Comparison of ENCODE assay signal across 8 cellular contexts in genomic region chr18:10525563-10526210, GRCh38. TPM values are rescaled to one million over a fixed set of nuclear protein-coding genes. Genes with fewer than 3 reads are reported as not detected.
A peak's percentile ranks its signal among the peaks of the same experiment; 100 is the strongest.
DNase-seq lines count a peak whose midpoint lies in the region; ATAC-seq and TF ChIP-seq lines count a peak whose summit lies in the region.

Gene NAPG (plus strand): TSS chr18:10526027. CDS start chr18:10526103, 76 bp downstream.

- H3K27me3 ChIP-seq in DOHH2 (ENCODE audit: control insufficient read depth, low read length) (peaks cover 3% of the 10 kb centered on the region; the same call in 1 of the 2 replicates), GM23248 (replicated peaks; ENCODE audit: insufficient read depth) (no peaks in the 10 kb centered on the region)

- POLR2A ChIA-PET in RWPE1 (lab: Yijun Ruan, JAX; ENCODE audit: low non-redundant PET): interaction anchor here (0.8 kb wide), 1 partner anchor 597 kb away, joined by 4 read pairs; no protein-coding TSS in a partner anchor
- POLR2A ChIA-PET in naive thymus-derived CD8-positive, alpha-beta T cell (lab: Charles Lee): interaction anchor here (0.9 to 1.3 kb wide), 2 partner anchors 10 to 612 kb away, joined by 3 to 9 read pairs; partner anchors contain the start of gene VAPA

- CTCF ChIA-PET in RWPE1 (lab: Yijun Ruan, JAX): interaction anchor here (0.6 kb wide), 2 partner anchors 10 to 547 kb away, joined by 4 read pairs; no protein-coding TSS in a partner anchor

- peak within 1 kb of the TSS; percentile 88 for H3K4me2 ChIP-seq in DOHH2 (ENCODE audit: low read length)
- H3K4me2 ChIP-seq in GM23248 (ENCODE audit: unreplicated experiment): peak within 1 kb of the TSS; percentile 91

- peak within 1 kb of the TSS; percentile 86 for H3K27ac Mint-ChIP-seq in activated T-helper 17 cell treated with anti-CD3 and anti-CD28 coated beads, Interleukin-2, amount 50 U/mL, for 72 hours
- peak within 1 kb of the TSS; percentile 94 to 98 (median 98) for H3K27ac Mint-ChIP-seq in naive thymus-derived CD8-positive, alpha-beta T cell

- DNase-seq in GM23248 (peak; percentile 96), Kasumi-1 (lab: John Stamatoyannopoulos, UW) (peak; percentile 82 to 89), RWPE1 (ENCODE audit: low spot score) (peak; percentile 96), fibroblast of mammary gland (ENCODE audit: low read depth) (peak; percentile 92)
- DNase-seq in naive thymus-derived CD8-positive, alpha-beta T cell: peak; percentile 87 to 94 (median 90)
- peak; percentile 85 to 93 (median 89) for DNase-seq in stimulated activated naive CD4-positive, alpha-beta T cell (lab: John Stamatoyannopoulos, UW)

- H3K4me1 ChIP-seq in DOHH2 (ENCODE audit: control insufficient read depth, low read length): peaks cover 32% of the 10 kb centered on the region
- peaks cover 23% of the 10 kb centered on the region for H3K4me1 ChIP-seq in GM23248 (ENCODE audit: insufficient read depth)

- peak within 1 kb of the TSS; percentile 83 for H3K4me3 Mint-ChIP-seq in activated T-helper 17 cell treated with anti-CD3 and anti-CD28 coated beads, Interleukin-2, amount 50 U/mL, for 72 hours
- H3K4me3 Mint-ChIP-seq in naive thymus-derived CD8-positive, alpha-beta T cell: peak within 1 kb of the TSS; percentile 94 to 99 (median 97)

- in situ Hi-C loops in GM23248 (cut with MboI): no loop called here

- H3K4me1 Mint-ChIP-seq in activated T-helper 17 cell treated with anti-CD3 and anti-CD28 coated beads, Interleukin-2, amount 50 U/mL, for 72 hours: peaks cover 37% of the 10 kb centered on the region
- H3K4me1 Mint-ChIP-seq in naive thymus-derived CD8-positive, alpha-beta T cell: peaks cover 29 to 58% (median 49%) of the 10 kb centered on the region in 4 donors

- peak; percentile 85 for ATAC-seq in activated T-helper 17 cell treated with anti-CD3 and anti-CD28 coated beads, Interleukin-2, amount 50 U/mL, for 72 hours (replicated peaks)
- ATAC-seq in naive thymus-derived CD8-positive, alpha-beta T cell: peak; percentile 90 to 91

- H3K27ac ChIP-seq in DOHH2 (ENCODE audit: low read depth, low read length): peak within 1 kb of the TSS; percentile 64
- peak within 1 kb of the TSS; percentile 76 for H3K27ac ChIP-seq in GM23248
- H3K27ac ChIP-seq in RWPE1: peak within 1 kb of the TSS; percentile 86

- H3K4me3 ChIP-seq in DOHH2 (ENCODE audit: low read length): peak within 1 kb of the TSS; percentile 100
- H3K4me3 ChIP-seq in GM23248: peak within 1 kb of the TSS; percentile 87
- peak within 1 kb of the TSS; percentile 95 for H3K4me3 ChIP-seq in fibroblast of mammary gland (ENCODE audit: control insufficient read depth, low read depth, low read length)

- 0 out of 2 replicates have a peak, but pooled peaks cover 2% of the 10 kb centered on the region for H3F3A ChIP-seq in DOHH2 (ENCODE audit: control insufficient read depth, insufficient read depth)
- H3F3A ChIP-seq in GM23248 (ENCODE audit: insufficient read depth): peaks cover 14% of the 10 kb centered on the region

- H3K27me3 Mint-ChIP-seq in activated T-helper 17 cell treated with anti-CD3 and anti-CD28 coated beads, Interleukin-2, amount 50 U/mL, for 72 hours: no peaks in the 10 kb centered on the region
- no peaks in the 10 kb centered on the region for H3K27me3 Mint-ChIP-seq in naive thymus-derived CD8-positive, alpha-beta T cell

- no peaks in the 10 kb centered on the region for H3K9me3 Mint-ChIP-seq in activated T-helper 17 cell treated with anti-CD3 and anti-CD28 coated beads, Interleukin-2, amount 50 U/mL, for 72 hours
- H3K9me3 Mint-ChIP-seq in naive thymus-derived CD8-positive, alpha-beta T cell: no peaks in the 10 kb centered on the region

- H3K79me2 ChIP-seq in DOHH2 (ENCODE audit: control insufficient read depth, low read length): peaks cover 48% of the 10 kb centered on the region
- peaks cover 45% of the 10 kb centered on the region for H3K79me2 ChIP-seq in GM23248 (ENCODE audit: insufficient read depth)

- WGBS in GM23248 (ENCODE audit: low coverage in 1 of 2, low lambda C conversion rate in 2 of 2, missing lambda C conversion rate in 2 of 2), 2 experiments: 1 to 2% methylated on average over 36 to 38 of the region's 38 CpGs

- no peaks in the 10 kb centered on the region for H3K9me2 ChIP-seq in DOHH2 (replicated peaks; ENCODE audit: control insufficient read depth, low read length)
- H3K9me2 ChIP-seq in GM23248 (ENCODE audit: insufficient read depth): no peaks in the 10 kb centered on the region

- H4K20me1 ChIP-seq in DOHH2 (ENCODE audit: control insufficient read depth, insufficient read depth, low read depth, low read length): peaks cover 28% of the 10 kb centered on the region
- peaks cover 11% of the 10 kb centered on the region; the same call in 1 of the 2 replicates for H4K20me1 ChIP-seq in GM23248 (ENCODE audit: insufficient read depth)

- peak within 1 kb of the TSS; percentile 84 for H2AFZ ChIP-seq in GM23248

- TF ChIP-seq CTCF in DOHH2 (IDR thresholded peaks at IDR 0.05; ENCODE audit: low read depth, low read length, poor library complexity, severe bottlenecking): no peak
- TF ChIP-seq CTCF in RWPE1 (conservative IDR thresholded peaks at IDR 0.05; ENCODE audit: low read depth): no peak
- no peak for TF ChIP-seq CTCF in fibroblast of mammary gland (conservative IDR thresholded peaks at IDR 0.05; ENCODE audit: control insufficient read depth, insufficient read depth, low read depth, low read length)

- peak within 1 kb of the TSS; percentile 90 for H3K9ac ChIP-seq in GM23248

- peaks cover 13% of the 10 kb centered on the region for H3K36me3 Mint-ChIP-seq in activated T-helper 17 cell treated with anti-CD3 and anti-CD28 coated beads, Interleukin-2, amount 50 U/mL, for 72 hours (ENCODE audit: low read depth)
- peaks cover 0 to 5% (median 0%) of the 10 kb centered on the region in 3 donors for H3K36me3 Mint-ChIP-seq in naive thymus-derived CD8-positive, alpha-beta T cell

- peaks cover 14% of the 10 kb centered on the region for H3K36me3 ChIP-seq in DOHH2 (ENCODE audit: control insufficient read depth, low read length)
- no peaks in the 10 kb centered on the region for H3K36me3 ChIP-seq in GM23248 (ENCODE audit: low read depth)

- H3K9me3 ChIP-seq in DOHH2 (ENCODE audit: control insufficient read depth, insufficient read depth, low read length) (no peaks in the 10 kb centered on the region), GM23248 (ENCODE audit: low read depth) (no peaks in the 10 kb centered on the region)

RNA-seq across cellular contexts. Expression of gene NAPG, which starts in this region (rescaled TPM):
- 31.1 and 33.6 TPM in 2 replicates for total RNA-seq in GM23248 (2014; rRNA removed; shearing (Covaris generic))
- 24.5 and 27.4 TPM in 2 replicates for polyA plus RNA-seq in GM23248 (2016; fragmentation: Nextera tagmentation; extraction: Ambion mirVana)
- 10 to 100 TPM; 30.9 to 38.0 TPM for total RNA-seq in activated T-helper 17 cell treated with anti-CD3 and anti-CD28 coated beads, Interleukin-2, amount 50 U/mL, for 72 hours
- 10 to 100 TPM; 31.8 to 34.8 TPM for total RNA-seq in naive thymus-derived CD8-positive, alpha-beta T cell
- polyA plus RNA-seq in naive thymus-derived CD8-positive, alpha-beta T cell: 10 to 100 TPM; 12.8 to 14.7 (median 12.9) TPM

Comparison
In these comparisons a context has a peak if more than half of its experiments do, and no peak if none do; other contexts are left out.
1. Peak in every context shown above with its lines: DNase-seq, ATAC-seq, H3K4me3 ChIP-seq and H3K27ac ChIP-seq.